In genomic region chr2:202158796-202159195, GRCh38 we compare ENCODE assay signal across 1 cellular context.
TF ChIP-seq lines count a peak whose summit lies in the region.

No MANE protein-coding gene starts in this region.

TF ChIP-seq in IMR-90, 13 proteins besides CTCF, POLR2A, EP300 and RAD21 (continued from another document):
- peak; percentile 29; the same call in 1 of the 2 replicates for TF ChIP-seq SMC3 (IDR thresholded peaks at IDR 0.05; ENCODE audit: low read depth, low read length)
- no peak for TF ChIP-seq MAFK (IDR thresholded peaks at IDR 0.05; ENCODE audit: low read depth, low read length)
- no peak for TF ChIP-seq USF2 (IDR thresholded peaks at IDR 0.05; ENCODE audit: low read depth, low read length)
TF ChIP-seq in IMR-90: peak in this region for 1.
